In the genomic region with DNA sequence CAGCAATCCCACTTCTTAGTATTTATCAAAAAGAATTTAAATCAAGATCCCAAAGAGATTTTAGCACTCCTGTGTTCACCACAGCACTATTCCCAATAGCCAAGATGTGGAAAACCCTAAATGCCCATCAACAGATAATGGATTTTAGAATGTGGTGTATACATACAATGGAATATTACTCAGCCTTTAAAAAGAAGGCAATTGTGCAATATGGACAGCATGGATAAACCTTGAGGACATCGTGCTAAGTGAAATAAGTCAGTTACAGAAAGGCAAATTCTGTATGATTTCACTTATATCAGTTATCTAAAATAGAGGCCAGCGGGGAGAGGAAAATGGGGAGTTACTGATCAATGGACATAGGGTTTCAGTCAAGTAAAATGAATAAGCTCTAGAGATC, we compare ENCODE assay signal across 8 cellular contexts.
"Had no signal": no experiment of that assay in that cellular context is flagged by ENCODE, and none has a peak within 500 bp of the region (broad histone marks: within the 10 kb centered on the region; RNA-seq: fewer than 3 reads in every experiment).

No MANE protein-coding gene starts in this region.

- H3K9ac ChIP-seq: KMS-11 had no signal

- H3K27ac ChIP-seq: HL-60, KMS-11 had no signal

- DNase-seq: Karpas-422, Kasumi-1, KBM-7, KG1 had no signal

- ATAC-seq: HepG2 had no signal

- FAIRE-seq: HepG2, HTR-8/SVneo had no signal

- H3K4me2 ChIP-seq: KMS-11 had no signal
